ENCODE assay signal across 7 cellular contexts in the genomic region with DNA sequence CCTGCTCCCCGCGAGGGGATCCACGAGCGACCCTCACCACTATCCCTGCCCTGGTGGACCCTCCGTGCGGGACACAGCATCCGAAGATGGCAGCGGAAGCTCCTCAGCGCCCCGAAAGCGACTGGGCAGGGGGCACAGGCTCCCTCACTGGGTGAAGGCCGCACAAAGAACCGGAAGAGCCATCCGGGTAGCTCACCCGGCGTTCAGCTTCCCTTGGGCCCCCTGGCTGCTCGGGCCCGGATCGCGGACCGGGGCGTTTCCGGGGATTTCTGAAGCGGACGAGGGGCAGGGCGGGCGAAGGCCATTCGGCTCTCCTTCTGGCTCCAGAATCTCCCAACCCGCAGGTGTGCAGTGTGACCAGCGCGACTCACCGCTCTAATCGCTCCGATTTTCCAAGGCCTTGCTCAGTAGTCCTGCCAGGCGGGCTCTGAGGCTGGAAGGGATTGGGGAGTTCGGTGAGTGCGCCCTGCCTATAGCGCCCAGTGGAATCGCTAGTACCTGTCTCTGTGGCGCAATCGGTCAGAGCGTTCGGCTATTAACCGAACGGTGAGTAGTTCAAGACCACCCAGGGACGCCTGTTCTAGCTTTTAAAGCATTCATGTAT.
DNase-seq lines count a peak whose midpoint lies in the region; ATAC-seq and TF ChIP-seq lines count a peak whose summit lies in the region.
"Not testable (repeated sequence)": the region's sequence is repeated elsewhere in the genome, so short reads cannot be mapped to it uniquely, and the experiment has no call there.

No MANE protein-coding gene starts in this region.

- not testable (repeated sequence) for H3K9me3 ChIP-seq in left ventricle myocardium inferior (replicated peaks); iPS-18c (ENCODE audit: control insufficient read depth, insufficient read depth, low read length); neural progenitor cell (ENCODE audit: low read depth); smooth muscle cell (replicated peaks; ENCODE audit: low read depth)

- peak overlapping the region; percentile 76 for H3K4me2 ChIP-seq in GM23338
- H3K4me2 ChIP-seq in neural progenitor cell, result peak overlapping the region; percentile 38
- H3K4me2 ChIP-seq in smooth muscle cell, result peak overlapping the region; percentile 76

- not testable (repeated sequence) for H3K27ac ChIP-seq in GM23338 (ENCODE audit: low read depth); left ventricle myocardium inferior (replicated peaks); neural progenitor cell; smooth muscle cell (ENCODE audit: low read depth)

- peak; percentile 50 for DNase-seq in GM23338 (ENCODE audit: low spot score)
- DNase-seq in WTC11 (ENCODE audit: low spot score), result peak; percentile 30
- peak; percentile 14 for DNase-seq in endothelial cell (ENCODE audit: low spot score)
- not testable (repeated sequence) for DNase-seq in left ventricle myocardium inferior; neural progenitor cell (ENCODE audit: low spot score); smooth muscle cell (lab: John Stamatoyannopoulos, UW; ENCODE audit: unreplicated experiment)

- H3K4me3 Mint-ChIP-seq in GM23338, result peak overlapping the region; percentile 76; the same call in 2 of the 3 replicates
- peak overlapping the region; percentile 67 for H3K4me3 Mint-ChIP-seq in WTC11
- not testable (repeated sequence) for H3K4me3 Mint-ChIP-seq in endothelial cell (ENCODE audit: unreplicated experiment); neural progenitor cell

- peak; percentile 90 for ATAC-seq in GM23338
- ATAC-seq in WTC11, result peak; percentile 83

- not testable (repeated sequence) for H3K36me3 Mint-ChIP-seq in GM23338 (ENCODE audit: low read depth); WTC11; endothelial cell (ENCODE audit: low read depth, unreplicated experiment); neural progenitor cell

- not testable (repeated sequence) for H3F3A ChIP-seq in GM23338 (replicated peaks; ENCODE audit: low read depth); neural progenitor cell (ENCODE audit: low read depth); smooth muscle cell (ENCODE audit: low read depth)

- H3K27me3 Mint-ChIP-seq in GM23338 (ENCODE audit: insufficient read depth, low read depth, poor library complexity); WTC11 (ENCODE audit: low read depth); endothelial cell (ENCODE audit: unreplicated experiment); neural progenitor cell (ENCODE audit: insufficient read depth, low read depth): not testable (repeated sequence)

- 21% methylated on average over 36 of the region's 46 CpGs for WGBS in smooth muscle cell (ENCODE audit: low lambda C conversion rate)

- not testable (repeated sequence) for H3K4me1 Mint-ChIP-seq in GM23338; WTC11; endothelial cell (ENCODE audit: unreplicated experiment); neural progenitor cell

- H2AFZ ChIP-seq in GM23338; neural progenitor cell (replicated peaks): not testable (repeated sequence)
- peak overlapping the region; percentile 77 for H2AFZ ChIP-seq in smooth muscle cell (ENCODE audit: low read depth)

- not testable (repeated sequence) for H3K9me3 Mint-ChIP-seq in GM23338; WTC11; endothelial cell (ENCODE audit: unreplicated experiment); neural progenitor cell

- not testable (repeated sequence) for H3K79me2 ChIP-seq in GM23338 (replicated peaks; ENCODE audit: insufficient read depth); neural progenitor cell (ENCODE audit: low read depth); smooth muscle cell (ENCODE audit: low read depth)

- H3K9me2 ChIP-seq in GM23338 (ENCODE audit: insufficient read depth), result not testable (repeated sequence)

- H3K4me1 ChIP-seq in GM23338 (ENCODE audit: insufficient read depth); left ventricle myocardium inferior; neural progenitor cell; smooth muscle cell (ENCODE audit: low read depth): not testable (repeated sequence)

- not testable (repeated sequence) for H3K27ac Mint-ChIP-seq in GM23338; WTC11; endothelial cell (ENCODE audit: unreplicated experiment); neural progenitor cell

- H3K4me3 ChIP-seq in GM23338, result peak overlapping the region; percentile 62
- peak overlapping the region; percentile 17 for H3K4me3 ChIP-seq in left ventricle myocardium inferior
- H3K4me3 ChIP-seq in iPS-18c (ENCODE audit: insufficient read depth, low read depth, low read length), result peak overlapping the region; percentile 20; the same call in 1 of the 2 replicates
- peak overlapping the region; percentile 30 for H3K4me3 ChIP-seq in neural progenitor cell
- H3K4me3 ChIP-seq in smooth muscle cell, result peak overlapping the region; percentile 40

- CTCF ChIA-PET in WTC11 (lab: Charles Lee), result not testable (repeated sequence)

- intact Hi-C loops in left ventricle myocardium inferior (cut with micrococcal nuclease), result not testable (repeated sequence)

- not testable (repeated sequence) for H4K20me1 ChIP-seq in GM23338 (replicated peaks; ENCODE audit: insufficient read depth); neural progenitor cell (ENCODE audit: low read depth); smooth muscle cell (ENCODE audit: low read depth)

- TF ChIP-seq CTCF in GM23338 (conservative IDR thresholded peaks at IDR 0.05; ENCODE audit: low read depth in 2 of 2); WTC11 (IDR thresholded peaks at IDR 0.05); endothelial cell (IDR thresholded peaks at IDR 0.05; ENCODE audit: unreplicated experiment); left ventricle myocardium inferior (IDR thresholded peaks at IDR 0.05; ENCODE audit: borderline replicate concordance); neural progenitor cell (IDR thresholded peaks at IDR 0.05); smooth muscle cell (IDR thresholded peaks at IDR 0.05; ENCODE audit: borderline replicate concordance, insufficient read depth, poor library complexity, severe bottlenecking): not testable (repeated sequence)

- H3K9ac ChIP-seq in neural progenitor cell; smooth muscle cell (ENCODE audit: low read depth): not testable (repeated sequence)

- not testable (repeated sequence) for H3K27me3 ChIP-seq in GM23338 (ENCODE audit: insufficient read depth); left ventricle myocardium inferior (ENCODE audit: low read depth); neural progenitor cell; smooth muscle cell (ENCODE audit: low read depth)

- H3K36me3 ChIP-seq in GM23338 (ENCODE audit: insufficient read depth); left ventricle myocardium inferior; neural progenitor cell; smooth muscle cell (ENCODE audit: low read depth): not testable (repeated sequence)

- POLR2A ChIA-PET in WTC11 (lab: Charles Lee), result not testable (repeated sequence)

TF ChIP-seq in GM23338, 12 proteins besides CTCF, POLR2A, EP300 and RAD21:
- 0 out of 2 replicates have a peak, but pooled peaks have one; percentile 19 for TF ChIP-seq POLR2AphosphoS5 (IDR thresholded peaks at IDR 0.05; ENCODE audit: low read depth)
